25 cellular contexts compared by ENCODE assay signal in genomic region chr12:80794506-80794905, GRCh38.
"Had no signal": no experiment of that assay in that cellular context is flagged by ENCODE, and none has a peak within 500 bp of the region (broad histone marks: within the 10 kb centered on the region; RNA-seq: fewer than 3 reads in every experiment).

No MANE protein-coding gene starts in this region.

- FAIRE-seq: small intestine, TTC549 had no signal

- H3K9me3 ChIP-seq: body of pancreas, gastroesophageal sphincter, heart right ventricle, left ventricle myocardium inferior, ovary, right lobe of liver, testis had no signal

- H3K4me3 ChIP-seq: body of pancreas, dorsolateral prefrontal cortex, gastroesophageal sphincter, heart right ventricle, left ventricle myocardium inferior, ovary, right lobe of liver, testis had no signal

- H3K27ac Mint-ChIP-seq: activated B cell treated with CpG ODN at 0.5 μM for 24 hours; activated CD4-positive, alpha-beta memory T cell treated with anti-CD3 and anti-CD28 coated beads for 36 hours; activated naive CD8-positive, alpha-beta T cell treated with anti-CD3 and anti-CD28 coated beads for 36 hours; activated T-helper 1 cell treated with anti-CD3 and anti-CD28 coated beads, Interleukin-12 subunit alpha, Interleukin-12 subunit beta, Interleukin-2, Interleukin-4 antibody, amounts not matched to agents 30 ng/mL and 10 ng/mL and 1 ng/mL, durations not matched to agents 14 hours and 24 hours and 36 hours; stimulated activated naive CD8-positive, alpha-beta T cell treated with anti-CD3 and anti-CD28 coated beads, Interleukin-15, amount 100 ng/mL, for 72 hours; T-helper 2 cell treated with Interferon-gamma antibody and Interleukin-4, amounts not matched to agents 5 μg/mL and 100 μg/mL, for 36 hours; type B pancreatic cell had no signal

- DNase-seq: activated B cell treated with CpG ODN at 0.5 μM for 24 hours; activated CD4-positive, alpha-beta memory T cell treated with anti-CD3 and anti-CD28 coated beads for 36 hours; activated CD4-positive, alpha-beta T cell treated with anti-CD3 and anti-CD28 coated beads for 4 hours; activated naive CD8-positive, alpha-beta T cell treated with anti-CD3 and anti-CD28 coated beads for 36 hours; activated T-cell treated with anti-CD3 and anti-CD28 coated beads for 4 hours; body of pancreas; caudate nucleus; dorsolateral prefrontal cortex; heart right ventricle; kidney glomerular epithelial cell; left ventricle myocardium inferior; mammary epithelial cell; ovary; right lobe of liver; small intestine; stimulated activated CD4-positive, alpha-beta T cell treated with anti-CD3 and anti-CD28 coated beads, Interleukin-15, amount 100 ng/mL, for 24 hours; stimulated activated CD4-positive, alpha-beta T cell treated with anti-CD3 and anti-CD28 coated beads, Interleukin-2, amount 100 ng/mL, for 48 hours; stimulated activated naive CD8-positive, alpha-beta T cell treated with anti-CD3 and anti-CD28 coated beads, Interleukin-15, amount 100 ng/mL, for 72 hours; testis had no signal

- H3K36me3 Mint-ChIP-seq: activated CD4-positive, alpha-beta memory T cell treated with anti-CD3 and anti-CD28 coated beads for 36 hours; activated naive CD8-positive, alpha-beta T cell treated with anti-CD3 and anti-CD28 coated beads for 36 hours; type B pancreatic cell had no signal

- H3K4me1 ChIP-seq: body of pancreas, gastroesophageal sphincter, heart right ventricle, left ventricle myocardium inferior, right lobe of liver, testis had no signal

- H3K27ac ChIP-seq: body of pancreas, dorsolateral prefrontal cortex, gastroesophageal sphincter, heart right ventricle, left ventricle myocardium inferior, ovary, right lobe of liver, testis had no signal

- H3K27me3 Mint-ChIP-seq: activated B cell treated with CpG ODN at 0.5 μM for 24 hours; activated CD4-positive, alpha-beta memory T cell treated with anti-CD3 and anti-CD28 coated beads for 36 hours; activated naive CD8-positive, alpha-beta T cell treated with anti-CD3 and anti-CD28 coated beads for 36 hours; stimulated activated naive CD8-positive, alpha-beta T cell treated with anti-CD3 and anti-CD28 coated beads, Interleukin-15, amount 100 ng/mL, for 72 hours; type B pancreatic cell had no signal

- H3K4me3 Mint-ChIP-seq: activated B cell treated with CpG ODN at 0.5 μM for 24 hours; activated CD4-positive, alpha-beta memory T cell treated with anti-CD3 and anti-CD28 coated beads for 36 hours; activated naive CD8-positive, alpha-beta T cell treated with anti-CD3 and anti-CD28 coated beads for 36 hours; activated T-helper 1 cell treated with anti-CD3 and anti-CD28 coated beads, Interleukin-12 subunit alpha, Interleukin-12 subunit beta, Interleukin-2, Interleukin-4 antibody, amounts not matched to agents 30 ng/mL and 10 ng/mL and 1 ng/mL, durations not matched to agents 14 hours and 24 hours and 36 hours; neural crest cell; stimulated activated naive CD8-positive, alpha-beta T cell treated with anti-CD3 and anti-CD28 coated beads, Interleukin-15, amount 100 ng/mL, for 72 hours; T-helper 2 cell treated with Interferon-gamma antibody and Interleukin-4, amounts not matched to agents 5 μg/mL and 100 μg/mL, for 36 hours; type B pancreatic cell had no signal

- ATAC-seq: body of pancreas; gastroesophageal sphincter; heart right ventricle; right lobe of liver; stimulated activated naive CD8-positive, alpha-beta T cell treated with anti-CD3 and anti-CD28 coated beads, Interleukin-15, amount 100 ng/mL, for 72 hours had no signal

- H3K4me1 Mint-ChIP-seq: activated B cell treated with CpG ODN at 0.5 μM for 24 hours; activated naive CD8-positive, alpha-beta T cell treated with anti-CD3 and anti-CD28 coated beads for 36 hours; stimulated activated naive CD8-positive, alpha-beta T cell treated with anti-CD3 and anti-CD28 coated beads, Interleukin-15, amount 100 ng/mL, for 72 hours had no signal

- H3K9me3 Mint-ChIP-seq: activated B cell treated with CpG ODN at 0.5 μM for 24 hours; activated CD4-positive, alpha-beta memory T cell treated with anti-CD3 and anti-CD28 coated beads for 36 hours; activated naive CD8-positive, alpha-beta T cell treated with anti-CD3 and anti-CD28 coated beads for 36 hours; activated T-helper 1 cell treated with anti-CD3 and anti-CD28 coated beads, Interleukin-12 subunit alpha, Interleukin-12 subunit beta, Interleukin-2, Interleukin-4 antibody, amounts not matched to agents 30 ng/mL and 10 ng/mL and 1 ng/mL, durations not matched to agents 14 hours and 24 hours and 36 hours; neural crest cell; T-helper 2 cell treated with Interferon-gamma antibody and Interleukin-4, amounts not matched to agents 5 μg/mL and 100 μg/mL, for 36 hours; type B pancreatic cell had no signal

- H3K36me3 ChIP-seq: ovary had no signal

- H3K27me3 ChIP-seq: body of pancreas, gastroesophageal sphincter, heart right ventricle, ovary, right lobe of liver, testis had no signal
